25 cellular contexts compared by ENCODE assay signal in the genomic region with DNA sequence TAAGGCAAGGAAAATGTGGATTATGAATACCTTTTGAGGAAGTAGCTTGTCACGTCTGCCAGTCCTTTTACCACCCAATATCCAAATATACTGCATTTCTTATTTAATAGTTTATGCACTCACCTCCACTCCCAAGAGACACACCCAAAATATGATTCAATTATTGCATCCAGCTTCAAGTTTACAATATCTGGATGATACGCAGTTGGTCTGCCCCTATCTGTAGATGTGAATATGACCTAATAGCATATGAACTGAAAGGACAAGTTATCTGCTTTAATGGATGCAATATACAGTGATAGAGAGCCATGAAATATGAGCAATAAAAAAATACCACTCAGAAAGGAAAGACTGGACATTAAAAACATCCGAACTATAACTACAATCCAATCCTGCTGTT.
"Had no signal": no experiment of that assay in that cellular context is flagged by ENCODE, and none has a peak within 500 bp of the region (broad histone marks: within the 10 kb centered on the region; RNA-seq: fewer than 3 reads in every experiment).

No MANE protein-coding gene starts in this region.

- DNase-seq: heart right ventricle; islet precursor cell; lower lobe of right lung; midbrain; naive thymus-derived CD8-positive, alpha-beta T cell; nephron progenitor cell; occipital lobe; psoas muscle; right lobe of liver; stimulated activated CD4-positive, alpha-beta T cell treated with anti-CD3 and anti-CD28 coated beads, Interleukin-12 subunit alpha, Interleukin-12 subunit beta, amount 100 ng/mL, for 4 hours; stimulated activated CD4-positive, alpha-beta T cell treated with anti-CD3 and anti-CD28 coated beads, Interleukin-15, amount 100 ng/mL, for 24 hours; stimulated activated CD4-positive, alpha-beta T cell treated with anti-CD3 and anti-CD28 coated beads, Interleukin-2, amount 100 ng/mL, for 24 hours; stimulated activated CD4-positive, alpha-beta T cell treated with anti-CD3 and anti-CD28 coated beads, Interleukin-4, amount 100 ng/mL, for 1 hour; stimulated activated naive B cell treated with anti-CD40 and anti-IgM and Interleukin-4, amounts not matched to agents 10 μg/mL and 1 μg/mL and 100 μg/mL, for 72 hours; stimulated activated naive CD8-positive, alpha-beta T cell treated with anti-CD3 and anti-CD28 coated beads, Interleukin-15, Interleukin-2, amounts not matched to agents 100 U/mL and 50 U/mL, for 24 hours; stomach; testis; thyroid gland; transverse colon had no signal

- ATAC-seq: heart right ventricle; left lobe of liver; lower lobe of right lung; naive thymus-derived CD8-positive, alpha-beta T cell; psoas muscle; right lobe of liver; stimulated activated naive B cell treated with anti-CD40 and anti-IgM and Interleukin-4, amounts not matched to agents 10 μg/mL and 1 μg/mL and 100 μg/mL, for 72 hours; stimulated activated naive CD8-positive, alpha-beta T cell treated with anti-CD3 and anti-CD28 coated beads, Interleukin-15, Interleukin-2, amounts not matched to agents 100 U/mL and 50 U/mL, for 24 hours had no signal

- H3K27ac ChIP-seq: heart right ventricle, hepatocyte, lower lobe of right lung, neural progenitor cell, neutrophil, parathyroid adenoma, psoas muscle, right lobe of liver, stomach, testis, thyroid gland, transverse colon, upper lobe of left lung had no signal

- H3K4me3 ChIP-seq: heart right ventricle, hepatocyte, lower lobe of right lung, neural progenitor cell, psoas muscle, right lobe of liver, stomach, testis, thyroid gland, transverse colon, upper lobe of left lung had no signal

- H3K27me3 Mint-ChIP-seq: stimulated activated naive B cell treated with anti-CD40 and anti-IgM and Interleukin-4, amounts not matched to agents 10 μg/mL and 1 μg/mL and 100 μg/mL, for 72 hours had no signal

- H3K4me1 ChIP-seq: lower lobe of right lung, neural progenitor cell, parathyroid adenoma, psoas muscle, right lobe of liver, stomach, thyroid gland, transverse colon, upper lobe of left lung had no signal

- H3K4me1 Mint-ChIP-seq: naive thymus-derived CD8-positive, alpha-beta T cell; nephron progenitor cell; stimulated activated naive B cell treated with anti-CD40 and anti-IgM and Interleukin-4, amounts not matched to agents 10 μg/mL and 1 μg/mL and 100 μg/mL, for 72 hours had no signal

- H3K4me3 Mint-ChIP-seq: naive thymus-derived CD8-positive, alpha-beta T cell; nephron progenitor cell; neural progenitor cell; stimulated activated naive B cell treated with anti-CD40 and anti-IgM and Interleukin-4, amounts not matched to agents 10 μg/mL and 1 μg/mL and 100 μg/mL, for 72 hours had no signal

- H3K36me3 ChIP-seq: heart right ventricle, lower lobe of right lung, neural progenitor cell, neutrophil, right lobe of liver, stomach, thyroid gland, transverse colon, upper lobe of left lung had no signal

- H3K36me3 Mint-ChIP-seq: naive thymus-derived CD8-positive, alpha-beta T cell; neural progenitor cell; stimulated activated naive B cell treated with anti-CD40 and anti-IgM and Interleukin-4, amounts not matched to agents 10 μg/mL and 1 μg/mL and 100 μg/mL, for 72 hours had no signal

- H3K9me3 ChIP-seq: lower lobe of right lung, neutrophil, psoas muscle, right lobe of liver, testis, thyroid gland, transverse colon, upper lobe of left lung had no signal

- H3K27me3 ChIP-seq: heart right ventricle, hepatocyte, neural progenitor cell, neutrophil, right lobe of liver, stomach, testis, thyroid gland, transverse colon, upper lobe of left lung had no signal

- H3K27ac Mint-ChIP-seq: naive thymus-derived CD8-positive, alpha-beta T cell; nephron progenitor cell; neural progenitor cell; stimulated activated naive B cell treated with anti-CD40 and anti-IgM and Interleukin-4, amounts not matched to agents 10 μg/mL and 1 μg/mL and 100 μg/mL, for 72 hours had no signal
